1 cellular context compared by ENCODE assay signal in genomic region chr17:68509151-68510057, GRCh38.
A peak's percentile ranks its signal among the peaks of the same experiment; 100 is the strongest.
TF ChIP-seq lines count a peak whose summit lies in the region.

No MANE protein-coding gene starts in this region.

TF ChIP-seq in HepG2, 621 proteins besides CTCF, POLR2A, EP300 and RAD21 (continued from another document and continues in another):
- TF ChIP-seq PRDM4 (CRISPR knock-in tag; IDR thresholded peaks at IDR 0.05; ENCODE audit: borderline replicate concordance) (no peak), PCBP2 (optimal IDR thresholded peaks at IDR 0.05; ENCODE audit: low read depth, low read length, poor library complexity, severe bottlenecking) (no peak), ATF7-NPFF (CRISPR knock-in tag; IDR thresholded peaks at IDR 0.05; ENCODE audit: low read depth) (no peak; the same call in 1 of the 2 replicates), HOXA5 (CRISPR knock-in tag; IDR thresholded peaks at IDR 0.05) (no peak; the same call in 1 of the 2 replicates), ZNF558 (CRISPR knock-in tag; IDR thresholded peaks at IDR 0.05; ENCODE audit: borderline replicate concordance) (no peak), TFE3 (CRISPR knock-in tag; IDR thresholded peaks at IDR 0.05) (no peak), ARID4A (CRISPR knock-in tag; IDR thresholded peaks at IDR 0.05; ENCODE audit: borderline replicate concordance) (no peak; the same call in 1 of the 2 replicates), SOX13 (IDR thresholded peaks at IDR 0.05) (no peak), SOX13 (CRISPR knock-in tag; conservative IDR thresholded peaks at IDR 0.05 in 1 of 2, IDR thresholded peaks at IDR 0.05 in 1 of 2) (peak in 1 of 2 experiments; percentile 72; a peak in 2 of 4 replicates), CENPX (CRISPR knock-in tag; IDR thresholded peaks at IDR 0.05) (no peak), SIX1 (CRISPR knock-in tag; IDR thresholded peaks at IDR 0.05; ENCODE audit: borderline replicate concordance) (no peak), HNRNPK (IDR thresholded peaks at IDR 0.05; ENCODE audit: low read depth, low read length, poor library complexity, severe bottlenecking) (no peak), ZNF841 (CRISPR knock-in tag; IDR thresholded peaks at IDR 0.05; ENCODE audit: borderline replicate concordance) (no peak), GATAD1 (CRISPR knock-in tag; IDR thresholded peaks at IDR 0.05) (peak; percentile 33; the same call in 1 of the 2 replicates), ZNF564 (CRISPR knock-in tag; IDR thresholded peaks at IDR 0.05) (no peak), MBNL3 (CRISPR knock-in tag; conservative IDR thresholded peaks at IDR 0.05) (no peak), PAWR (CRISPR knock-in tag; IDR thresholded peaks at IDR 0.05; ENCODE audit: borderline replicate concordance) (no peak), ZNF839 (CRISPR knock-in tag; IDR thresholded peaks at IDR 0.05; ENCODE audit: borderline replicate concordance) (no peak), CBX2 (IDR thresholded peaks at IDR 0.05; ENCODE audit: low read depth, low read length) (no peak), CBX2 (CRISPR knock-in tag; IDR thresholded peaks at IDR 0.05; ENCODE audit: low read depth) (no peak), SUZ12 (IDR thresholded peaks at IDR 0.05; ENCODE audit: low read depth, low read length) (no peak), RFX1 (IDR thresholded peaks at IDR 0.05) (no peak), ZFP37 (CRISPR knock-in tag; IDR thresholded peaks at IDR 0.05; ENCODE audit: borderline replicate concordance) (no peak), TIGD3 (CRISPR knock-in tag; IDR thresholded peaks at IDR 0.05; ENCODE audit: borderline replicate concordance) (no peak), POGZ (CRISPR knock-in tag; IDR thresholded peaks at IDR 0.05) (no peak), MXD4 (CRISPR knock-in tag; IDR thresholded peaks at IDR 0.05) (no peak), SKIL (CRISPR knock-in tag; IDR thresholded peaks at IDR 0.05; ENCODE audit: borderline replicate concordance) (no peak), ARNTL (CRISPR knock-in tag; IDR thresholded peaks at IDR 0.05) (no peak), CAMTA2 (CRISPR knock-in tag; IDR thresholded peaks at IDR 0.05; ENCODE audit: borderline replicate concordance) (no peak), ZIK1 (CRISPR knock-in tag; IDR thresholded peaks at IDR 0.05; ENCODE audit: borderline replicate concordance, low read depth) (no peak), ZNF543 (CRISPR knock-in tag; IDR thresholded peaks at IDR 0.05) (0 out of 2 replicates have a peak, but pooled peaks have one; percentile 6), ZXDC (CRISPR knock-in tag; IDR thresholded peaks at IDR 0.05) (no peak), HDAC2 (CRISPR knock-in tag; IDR thresholded peaks at IDR 0.05) (peak; percentile 49; the same call in 1 of the 2 replicates), SATB2 (CRISPR knock-in tag; IDR thresholded peaks at IDR 0.05) (no peak), ZBTB7B (CRISPR knock-in tag; IDR thresholded peaks at IDR 0.05) (no peak), ZBTB7A (CRISPR knock-in tag; IDR thresholded peaks at IDR 0.05) (no peak), GZF1 (CRISPR knock-in tag; IDR thresholded peaks at IDR 0.05) (no peak), PAXIP1 (CRISPR knock-in tag; conservative IDR thresholded peaks at IDR 0.05) (peak; percentile 80), HOMEZ (CRISPR knock-in tag; IDR thresholded peaks at IDR 0.05; ENCODE audit: low read depth) (no peak), SRF (IDR thresholded peaks at IDR 0.05; ENCODE audit: low read depth, low read length) (no peak), PHF21A (CRISPR knock-in tag; IDR thresholded peaks at IDR 0.05) (peak; percentile 70), ZNF350 (CRISPR knock-in tag; IDR thresholded peaks at IDR 0.05; ENCODE audit: borderline replicate concordance, low read depth) (peak; percentile 70; the same call in 1 of the 2 replicates), NR2F2 (IDR thresholded peaks at IDR 0.05; ENCODE audit: borderline replicate concordance, low read depth) (no peak), ZNF264 (CRISPR knock-in tag; IDR thresholded peaks at IDR 0.05) (no peak), ZMYM2 (CRISPR knock-in tag; IDR thresholded peaks at IDR 0.05) (peak; percentile 89), ZNF775 (CRISPR knock-in tag; IDR thresholded peaks at IDR 0.05; ENCODE audit: borderline replicate concordance) (no peak), NRL (CRISPR knock-in tag; IDR thresholded peaks at IDR 0.05; ENCODE audit: borderline replicate concordance) (no peak), ZNF83 (CRISPR knock-in tag; IDR thresholded peaks at IDR 0.05; ENCODE audit: borderline replicate concordance) (no peak)
